ENCODE assay signal across 1 cellular context in genomic region chr19:18282021-18282787, GRCh38.
TF ChIP-seq lines count a peak whose summit lies in the region.

No MANE protein-coding gene starts in this region.

TF ChIP-seq in SK-N-SH, 30 proteins besides CTCF, POLR2A, EP300 and RAD21 (continued from another document):
- TF ChIP-seq USF2 (IDR thresholded peaks at IDR 0.05; ENCODE audit: borderline replicate concordance, low read depth, low read length), result no peak
